Comparison of ENCODE assay signal across 14 cellular contexts in genomic region chr15:56467626-56468025, GRCh38. TPM values are rescaled to one million over a fixed set of nuclear protein-coding genes. Genes with fewer than 3 reads are reported as not detected.
DNase-seq lines count a peak whose midpoint lies in the region; ATAC-seq and TF ChIP-seq lines count a peak whose summit lies in the region.
"Had no signal": no experiment of that assay in that cellular context is flagged by ENCODE, and none has a peak within 500 bp of the region (broad histone marks: within the 10 kb centered on the region; RNA-seq: fewer than 3 reads in every experiment).

No MANE protein-coding gene starts in this region.

- H3K27me3 Mint-ChIP-seq in Calu3 (ENCODE audit: unreplicated experiment), result no peaks in the 10 kb centered on the region

- DNase-seq in Calu3 (no peak), OCI-M1 (lab: John Stamatoyannopoulos, UW) (peak; percentile 33), kidney tubule cell (ENCODE audit: low spot score) (peak; percentile 65), COLO668 (lab: John Stamatoyannopoulos, UW; ENCODE audit: unreplicated experiment) (no peak), GM19238 (ENCODE audit: insufficient read length, low spot score) (no peak)
- DNase-seq: NCI-H2107, NCI-H345, NCI-H526 treated with DMSO at 0.1 percent for 48 hours, PC-3 had no signal

- peak overlapping the region; percentile 94 for H3K4me3 ChIP-seq in ACC112 (ENCODE audit: low read depth, low read length)
- H3K4me3 ChIP-seq: HAP-1 had no signal

- CTCF ChIA-PET in Calu3 (lab: Charles Lee), result interaction anchor here (2.1 kb wide), 1 partner anchor 23 kb away, joined by 14 read pairs; no protein-coding TSS in a partner anchor

- H3K27ac Mint-ChIP-seq in Calu3 (ENCODE audit: unreplicated experiment), result peak overlapping the region; percentile 67

- no peak overlapping the region for H3K27ac ChIP-seq in ACC112 (ENCODE audit: low read depth, low read length)
- H3K27ac ChIP-seq: SK-N-MC had no signal

- no peak for TF ChIP-seq CTCF in Calu3 (IDR thresholded peaks at IDR 0.05; ENCODE audit: unreplicated experiment)

- no peaks in the 10 kb centered on the region for H3K79me2 ChIP-seq in ACC112 (ENCODE audit: control insufficient read depth, insufficient read depth, low read length, unreplicated experiment)

- peaks cover 7% of the 10 kb centered on the region for H3K4me1 ChIP-seq in ACC112 (ENCODE audit: control insufficient read depth, insufficient read depth, low read length, unreplicated experiment)

- intact Hi-C loops in Calu3 (cut with micrococcal nuclease; ENCODE audit: unreplicated experiment), result no loop called here

- H3K4me3 Mint-ChIP-seq in Calu3 (ENCODE audit: low read depth, unreplicated experiment), result peak overlapping the region; percentile 55

- H2AFZ ChIP-seq in ACC112 (ENCODE audit: low read length, unreplicated experiment), result peak overlapping the region; percentile 100

- H3K36me3 ChIP-seq in ACC112 (ENCODE audit: insufficient read depth, low read length), result no peaks in the 10 kb centered on the region
- H3K36me3 ChIP-seq: HAP-1 had no signal

- H3K4me1 Mint-ChIP-seq in Calu3 (ENCODE audit: low read depth, unreplicated experiment), result peaks cover 33% of the 10 kb centered on the region

- peaks cover 15% of the 10 kb centered on the region for H3K36me3 Mint-ChIP-seq in Calu3 (ENCODE audit: insufficient read depth, unreplicated experiment)
- H3K36me3 Mint-ChIP-seq: CD8-positive, alpha-beta memory T cell had no signal

- H3K9me3 Mint-ChIP-seq in Calu3 (ENCODE audit: low read depth, unreplicated experiment), result no peaks in the 10 kb centered on the region
- H3K9me3 Mint-ChIP-seq: CD8-positive, alpha-beta memory T cell had no signal

- no TSS peak for BruUV-seq in Calu3 (replicated peaks; lab: Mats Ljungman, UMichigan)

- no peaks in the 10 kb centered on the region for H3K27me3 ChIP-seq in ACC112 (ENCODE audit: insufficient read depth, low read length)

- ATAC-seq in GM21717 (IDR thresholded peaks at IDR 0.05; ENCODE audit: unreplicated experiment), result no peak
- ATAC-seq: PC-3 had no signal

RNA-seq across cellular contexts. Expression of gene MNS1, which starts 2.7 kb away (rescaled TPM):
- 25.5 and 37.7 TPM in 2 replicates for total RNA-seq in Calu3 (2022)

Comparison
In these comparisons a context has a peak if more than half of its experiments do, and no peak if none do; other contexts are left out.
1. DNase-seq: peak in OCI-M1 (single experiment) and kidney tubule cell (single experiment); none in Calu3 (single experiment), COLO668 (single experiment) and GM19238 (single experiment).